Comparison of ENCODE assay signal across 1 cellular context in the genomic region with DNA sequence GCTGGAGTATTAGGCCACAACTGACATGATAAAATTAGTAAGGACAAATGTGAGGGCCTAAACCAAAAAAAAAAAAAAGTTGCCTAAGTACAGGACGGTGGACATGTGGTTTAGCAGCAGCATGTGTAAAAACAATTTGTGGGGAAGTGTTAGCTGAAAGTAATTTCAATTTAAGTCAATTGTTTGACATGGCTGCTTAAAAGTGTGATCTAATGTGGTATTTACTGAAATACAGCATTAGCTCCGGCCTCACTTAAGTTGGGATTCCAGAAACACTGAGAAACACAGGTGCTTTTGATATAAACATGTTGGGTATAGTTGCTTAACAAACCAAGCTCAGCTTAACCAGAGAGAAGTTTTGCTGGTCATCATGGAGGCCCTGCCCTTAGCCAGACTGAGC.
TF ChIP-seq lines count a peak whose summit lies in the region.

No MANE protein-coding gene starts in this region.

TF ChIP-seq in GM12878, 131 proteins besides CTCF, POLR2A, EP300 and RAD21 (continued from another document and continues in another):
- TF ChIP-seq, protein P1, sequence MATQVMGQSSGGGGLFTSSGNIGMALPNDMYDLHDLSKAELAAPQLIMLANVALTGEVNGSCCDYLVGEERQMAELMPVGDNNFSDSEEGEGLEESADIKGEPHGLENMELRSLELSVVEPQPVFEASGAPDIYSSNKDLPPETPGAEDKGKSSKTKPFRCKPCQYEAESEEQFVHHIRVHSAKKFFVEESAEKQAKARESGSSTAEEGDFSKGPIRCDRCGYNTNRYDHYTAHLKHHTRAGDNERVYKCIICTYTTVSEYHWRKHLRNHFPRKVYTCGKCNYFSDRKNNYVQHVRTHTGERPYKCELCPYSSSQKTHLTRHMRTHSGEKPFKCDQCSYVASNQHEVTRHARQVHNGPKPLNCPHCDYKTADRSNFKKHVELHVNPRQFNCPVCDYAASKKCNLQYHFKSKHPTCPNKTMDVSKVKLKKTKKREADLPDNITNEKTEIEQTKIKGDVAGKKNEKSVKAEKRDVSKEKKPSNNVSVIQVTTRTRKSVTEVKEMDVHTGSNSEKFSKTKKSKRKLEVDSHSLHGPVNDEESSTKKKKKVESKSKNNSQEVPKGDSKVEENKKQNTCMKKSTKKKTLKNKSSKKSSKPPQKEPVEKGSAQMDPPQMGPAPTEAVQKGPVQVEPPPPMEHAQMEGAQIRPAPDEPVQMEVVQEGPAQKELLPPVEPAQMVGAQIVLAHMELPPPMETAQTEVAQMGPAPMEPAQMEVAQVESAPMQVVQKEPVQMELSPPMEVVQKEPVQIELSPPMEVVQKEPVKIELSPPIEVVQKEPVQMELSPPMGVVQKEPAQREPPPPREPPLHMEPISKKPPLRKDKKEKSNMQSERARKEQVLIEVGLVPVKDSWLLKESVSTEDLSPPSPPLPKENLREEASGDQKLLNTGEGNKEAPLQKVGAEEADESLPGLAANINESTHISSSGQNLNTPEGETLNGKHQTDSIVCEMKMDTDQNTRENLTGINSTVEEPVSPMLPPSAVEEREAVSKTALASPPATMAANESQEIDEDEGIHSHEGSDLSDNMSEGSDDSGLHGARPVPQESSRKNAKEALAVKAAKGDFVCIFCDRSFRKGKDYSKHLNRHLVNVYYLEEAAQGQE (IDR thresholded peaks at IDR 0.05; ENCODE audit: low read depth, low read length) = no peak
- TF ChIP-seq TCF3 (IDR thresholded peaks at IDR 0.05; ENCODE audit: borderline replicate concordance, insufficient read depth, low read depth, low read length) (no peak), RCOR1 (conservative IDR thresholded peaks at IDR 0.05; ENCODE audit: low read depth, low read length) (no peak), CEBPB (IDR thresholded peaks at IDR 0.05; ENCODE audit: borderline replicate concordance in 1 of 2, low read depth in 2 of 2, low read length in 2 of 2) (no peak), NR2C2 (IDR thresholded peaks at IDR 0.05; ENCODE audit: borderline replicate concordance, control insufficient read depth, insufficient read length, low read depth) (no peak), CHD1 (IDR thresholded peaks at IDR 0.05; ENCODE audit: low read depth, low read length) (no peak), BACH1 (IDR thresholded peaks at IDR 0.05; ENCODE audit: borderline replicate concordance) (no peak), YBX1 (IDR thresholded peaks at IDR 0.05) (no peak), POU2F2 (IDR thresholded peaks at IDR 0.05; ENCODE audit: borderline replicate concordance, low read depth, low read length) (no peak), POLR2AphosphoS5 (IDR thresholded peaks at IDR 0.05; ENCODE audit: low read length) (no peak), NFXL1 (IDR thresholded peaks at IDR 0.05; ENCODE audit: borderline replicate concordance) (no peak), NR2F1 (conservative IDR thresholded peaks at IDR 0.05) (no peak), NFYA (IDR thresholded peaks at IDR 0.05; ENCODE audit: borderline replicate concordance, low read depth, low read length) (no peak), DPF2 (IDR thresholded peaks at IDR 0.05) (0 out of 2 replicates have a peak, but pooled peaks have one; percentile 20), SREBF2 (IDR thresholded peaks at IDR 0.05; ENCODE audit: low read length) (no peak), FOXK2 (IDR thresholded peaks at IDR 0.05) (no peak), ZBED1 (IDR thresholded peaks at IDR 0.05; ENCODE audit: borderline replicate concordance) (no peak), ETV6 (conservative IDR thresholded peaks at IDR 0.05 in 1 of 2, IDR thresholded peaks at IDR 0.05 in 1 of 2; ENCODE audit: borderline replicate concordance in 1 of 2, low read depth in 1 of 2) (no peak), NR2C1 (IDR thresholded peaks at IDR 0.05) (no peak), MTA2 (IDR thresholded peaks at IDR 0.05; ENCODE audit: low read depth) (peak; percentile 80; the same call in 1 of the 2 replicates), RBBP5 (conservative IDR thresholded peaks at IDR 0.05) (no peak), ZNF274 (IDR thresholded peaks at IDR 0.05; ENCODE audit: insufficient read depth, insufficient read length) (no peak), SP1 (IDR thresholded peaks at IDR 0.05; ENCODE audit: low read depth, low read length) (no peak), STAT1 (conservative IDR thresholded peaks at IDR 0.05) (no peak), BMI1 (IDR thresholded peaks at IDR 0.05; ENCODE audit: borderline replicate concordance) (no peak), RFX5 (IDR thresholded peaks at IDR 0.05; ENCODE audit: low read depth, low read length) (no peak), SMC3 (IDR thresholded peaks at IDR 0.05; ENCODE audit: borderline replicate concordance, low read length) (no peak), ESRRA (IDR thresholded peaks at IDR 0.05; ENCODE audit: low read length) (no peak), ATF7 (IDR thresholded peaks at IDR 0.05; ENCODE audit: low read depth) (peak; percentile 66)
- TF ChIP-seq, protein P2, sequence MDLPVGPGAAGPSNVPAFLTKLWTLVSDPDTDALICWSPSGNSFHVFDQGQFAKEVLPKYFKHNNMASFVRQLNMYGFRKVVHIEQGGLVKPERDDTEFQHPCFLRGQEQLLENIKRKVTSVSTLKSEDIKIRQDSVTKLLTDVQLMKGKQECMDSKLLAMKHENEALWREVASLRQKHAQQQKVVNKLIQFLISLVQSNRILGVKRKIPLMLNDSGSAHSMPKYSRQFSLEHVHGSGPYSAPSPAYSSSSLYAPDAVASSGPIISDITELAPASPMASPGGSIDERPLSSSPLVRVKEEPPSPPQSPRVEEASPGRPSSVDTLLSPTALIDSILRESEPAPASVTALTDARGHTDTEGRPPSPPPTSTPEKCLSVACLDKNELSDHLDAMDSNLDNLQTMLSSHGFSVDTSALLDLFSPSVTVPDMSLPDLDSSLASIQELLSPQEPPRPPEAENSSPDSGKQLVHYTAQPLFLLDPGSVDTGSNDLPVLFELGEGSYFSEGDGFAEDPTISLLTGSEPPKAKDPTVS (IDR thresholded peaks at IDR 0.05; ENCODE audit: low read depth, low read length) = no peak
- TF ChIP-seq, protein P3, sequence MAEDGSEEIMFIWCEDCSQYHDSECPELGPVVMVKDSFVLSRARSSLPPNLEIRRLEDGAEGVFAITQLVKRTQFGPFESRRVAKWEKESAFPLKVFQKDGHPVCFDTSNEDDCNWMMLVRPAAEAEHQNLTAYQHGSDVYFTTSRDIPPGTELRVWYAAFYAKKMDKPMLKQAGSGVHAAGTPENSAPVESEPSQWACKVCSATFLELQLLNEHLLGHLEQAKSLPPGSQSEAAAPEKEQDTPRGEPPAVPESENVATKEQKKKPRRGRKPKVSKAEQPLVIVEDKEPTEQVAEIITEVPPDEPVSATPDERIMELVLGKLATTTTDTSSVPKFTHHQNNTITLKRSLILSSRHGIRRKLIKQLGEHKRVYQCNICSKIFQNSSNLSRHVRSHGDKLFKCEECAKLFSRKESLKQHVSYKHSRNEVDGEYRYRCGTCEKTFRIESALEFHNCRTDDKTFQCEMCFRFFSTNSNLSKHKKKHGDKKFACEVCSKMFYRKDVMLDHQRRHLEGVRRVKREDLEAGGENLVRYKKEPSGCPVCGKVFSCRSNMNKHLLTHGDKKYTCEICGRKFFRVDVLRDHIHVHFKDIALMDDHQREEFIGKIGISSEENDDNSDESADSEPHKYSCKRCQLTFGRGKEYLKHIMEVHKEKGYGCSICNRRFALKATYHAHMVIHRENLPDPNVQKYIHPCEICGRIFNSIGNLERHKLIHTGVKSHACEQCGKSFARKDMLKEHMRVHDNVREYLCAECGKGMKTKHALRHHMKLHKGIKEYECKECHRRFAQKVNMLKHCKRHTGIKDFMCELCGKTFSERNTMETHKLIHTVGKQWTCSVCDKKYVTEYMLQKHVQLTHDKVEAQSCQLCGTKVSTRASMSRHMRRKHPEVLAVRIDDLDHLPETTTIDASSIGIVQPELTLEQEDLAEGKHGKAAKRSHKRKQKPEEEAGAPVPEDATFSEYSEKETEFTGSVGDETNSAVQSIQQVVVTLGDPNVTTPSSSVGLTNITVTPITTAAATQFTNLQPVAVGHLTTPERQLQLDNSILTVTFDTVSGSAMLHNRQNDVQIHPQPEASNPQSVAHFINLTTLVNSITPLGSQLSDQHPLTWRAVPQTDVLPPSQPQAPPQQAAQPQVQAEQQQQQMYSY (CRISPR knock-in tag; IDR thresholded peaks at IDR 0.05) = no peak
- TF ChIP-seq, protein P4, sequence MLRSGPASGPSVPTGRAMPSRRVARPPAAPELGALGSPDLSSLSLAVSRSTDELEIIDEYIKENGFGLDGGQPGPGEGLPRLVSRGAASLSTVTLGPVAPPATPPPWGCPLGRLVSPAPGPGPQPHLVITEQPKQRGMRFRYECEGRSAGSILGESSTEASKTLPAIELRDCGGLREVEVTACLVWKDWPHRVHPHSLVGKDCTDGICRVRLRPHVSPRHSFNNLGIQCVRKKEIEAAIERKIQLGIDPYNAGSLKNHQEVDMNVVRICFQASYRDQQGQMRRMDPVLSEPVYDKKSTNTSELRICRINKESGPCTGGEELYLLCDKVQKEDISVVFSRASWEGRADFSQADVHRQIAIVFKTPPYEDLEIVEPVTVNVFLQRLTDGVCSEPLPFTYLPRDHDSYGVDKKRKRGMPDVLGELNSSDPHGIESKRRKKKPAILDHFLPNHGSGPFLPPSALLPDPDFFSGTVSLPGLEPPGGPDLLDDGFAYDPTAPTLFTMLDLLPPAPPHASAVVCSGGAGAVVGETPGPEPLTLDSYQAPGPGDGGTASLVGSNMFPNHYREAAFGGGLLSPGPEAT (IDR thresholded peaks at IDR 0.05; ENCODE audit: low read depth) = 0 out of 2 replicates have a peak, but pooled peaks have one; percentile 57
- TF ChIP-seq, protein P5, sequence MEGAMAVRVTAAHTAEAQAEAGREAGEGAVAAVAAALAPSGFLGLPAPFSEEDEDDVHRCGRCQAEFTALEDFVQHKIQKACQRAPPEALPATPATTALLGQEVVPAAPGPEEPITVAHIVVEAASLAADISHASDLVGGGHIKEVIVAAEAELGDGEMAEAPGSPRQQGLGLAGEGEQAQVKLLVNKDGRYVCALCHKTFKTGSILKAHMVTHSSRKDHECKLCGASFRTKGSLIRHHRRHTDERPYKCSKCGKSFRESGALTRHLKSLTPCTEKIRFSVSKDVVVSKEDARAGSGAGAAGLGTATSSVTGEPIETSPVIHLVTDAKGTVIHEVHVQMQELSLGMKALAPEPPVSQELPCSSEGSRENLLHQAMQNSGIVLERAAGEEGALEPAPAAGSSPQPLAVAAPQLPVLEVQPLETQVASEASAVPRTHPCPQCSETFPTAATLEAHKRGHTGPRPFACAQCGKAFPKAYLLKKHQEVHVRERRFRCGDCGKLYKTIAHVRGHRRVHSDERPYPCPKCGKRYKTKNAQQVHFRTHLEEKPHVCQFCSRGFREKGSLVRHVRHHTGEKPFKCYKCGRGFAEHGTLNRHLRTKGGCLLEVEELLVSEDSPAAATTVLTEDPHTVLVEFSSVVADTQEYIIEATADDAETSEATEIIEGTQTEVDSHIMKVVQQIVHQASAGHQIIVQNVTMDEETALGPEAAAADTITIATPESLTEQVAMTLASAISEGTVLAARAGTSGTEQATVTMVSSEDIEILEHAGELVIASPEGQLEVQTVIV (IDR thresholded peaks at IDR 0.05; ENCODE audit: borderline replicate concordance, partially characterized antibody) = no peak
- TF ChIP-seq, protein P6, sequence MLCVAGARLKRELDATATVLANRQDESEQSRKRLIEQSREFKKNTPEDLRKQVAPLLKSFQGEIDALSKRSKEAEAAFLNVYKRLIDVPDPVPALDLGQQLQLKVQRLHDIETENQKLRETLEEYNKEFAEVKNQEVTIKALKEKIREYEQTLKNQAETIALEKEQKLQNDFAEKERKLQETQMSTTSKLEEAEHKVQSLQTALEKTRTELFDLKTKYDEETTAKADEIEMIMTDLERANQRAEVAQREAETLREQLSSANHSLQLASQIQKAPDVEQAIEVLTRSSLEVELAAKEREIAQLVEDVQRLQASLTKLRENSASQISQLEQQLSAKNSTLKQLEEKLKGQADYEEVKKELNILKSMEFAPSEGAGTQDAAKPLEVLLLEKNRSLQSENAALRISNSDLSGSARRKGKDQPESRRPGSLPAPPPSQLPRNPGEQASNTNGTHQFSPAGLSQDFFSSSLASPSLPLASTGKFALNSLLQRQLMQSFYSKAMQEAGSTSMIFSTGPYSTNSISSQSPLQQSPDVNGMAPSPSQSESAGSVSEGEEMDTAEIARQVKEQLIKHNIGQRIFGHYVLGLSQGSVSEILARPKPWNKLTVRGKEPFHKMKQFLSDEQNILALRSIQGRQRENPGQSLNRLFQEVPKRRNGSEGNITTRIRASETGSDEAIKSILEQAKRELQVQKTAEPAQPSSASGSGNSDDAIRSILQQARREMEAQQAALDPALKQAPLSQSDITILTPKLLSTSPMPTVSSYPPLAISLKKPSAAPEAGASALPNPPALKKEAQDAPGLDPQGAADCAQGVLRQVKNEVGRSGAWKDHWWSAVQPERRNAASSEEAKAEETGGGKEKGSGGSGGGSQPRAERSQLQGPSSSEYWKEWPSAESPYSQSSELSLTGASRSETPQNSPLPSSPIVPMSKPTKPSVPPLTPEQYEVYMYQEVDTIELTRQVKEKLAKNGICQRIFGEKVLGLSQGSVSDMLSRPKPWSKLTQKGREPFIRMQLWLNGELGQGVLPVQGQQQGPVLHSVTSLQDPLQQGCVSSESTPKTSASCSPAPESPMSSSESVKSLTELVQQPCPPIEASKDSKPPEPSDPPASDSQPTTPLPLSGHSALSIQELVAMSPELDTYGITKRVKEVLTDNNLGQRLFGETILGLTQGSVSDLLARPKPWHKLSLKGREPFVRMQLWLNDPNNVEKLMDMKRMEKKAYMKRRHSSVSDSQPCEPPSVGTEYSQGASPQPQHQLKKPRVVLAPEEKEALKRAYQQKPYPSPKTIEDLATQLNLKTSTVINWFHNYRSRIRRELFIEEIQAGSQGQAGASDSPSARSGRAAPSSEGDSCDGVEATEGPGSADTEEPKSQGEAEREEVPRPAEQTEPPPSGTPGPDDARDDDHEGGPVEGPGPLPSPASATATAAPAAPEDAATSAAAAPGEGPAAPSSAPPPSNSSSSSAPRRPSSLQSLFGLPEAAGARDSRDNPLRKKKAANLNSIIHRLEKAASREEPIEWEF (IDR thresholded peaks at IDR 0.05; ENCODE audit: insufficient replicate concordance, low read depth, low read length) = no peak
- TF ChIP-seq, protein P7, sequence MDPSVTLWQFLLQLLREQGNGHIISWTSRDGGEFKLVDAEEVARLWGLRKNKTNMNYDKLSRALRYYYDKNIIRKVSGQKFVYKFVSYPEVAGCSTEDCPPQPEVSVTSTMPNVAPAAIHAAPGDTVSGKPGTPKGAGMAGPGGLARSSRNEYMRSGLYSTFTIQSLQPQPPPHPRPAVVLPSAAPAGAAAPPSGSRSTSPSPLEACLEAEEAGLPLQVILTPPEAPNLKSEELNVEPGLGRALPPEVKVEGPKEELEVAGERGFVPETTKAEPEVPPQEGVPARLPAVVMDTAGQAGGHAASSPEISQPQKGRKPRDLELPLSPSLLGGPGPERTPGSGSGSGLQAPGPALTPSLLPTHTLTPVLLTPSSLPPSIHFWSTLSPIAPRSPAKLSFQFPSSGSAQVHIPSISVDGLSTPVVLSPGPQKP (IDR thresholded peaks at IDR 0.05; ENCODE audit: low read depth, low read length) = no peak
- TF ChIP-seq, protein P8, sequence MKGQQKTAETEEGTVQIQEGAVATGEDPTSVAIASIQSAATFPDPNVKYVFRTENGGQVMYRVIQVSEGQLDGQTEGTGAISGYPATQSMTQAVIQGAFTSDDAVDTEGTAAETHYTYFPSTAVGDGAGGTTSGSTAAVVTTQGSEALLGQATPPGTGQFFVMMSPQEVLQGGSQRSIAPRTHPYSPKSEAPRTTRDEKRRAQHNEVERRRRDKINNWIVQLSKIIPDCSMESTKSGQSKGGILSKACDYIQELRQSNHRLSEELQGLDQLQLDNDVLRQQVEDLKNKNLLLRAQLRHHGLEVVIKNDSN (IDR thresholded peaks at IDR 0.05; ENCODE audit: borderline replicate concordance, extremely low read length, insufficient read depth, low read depth, low read length) = no peak
